Comparison of ENCODE assay signal across 8 cellular contexts in the genomic region with DNA sequence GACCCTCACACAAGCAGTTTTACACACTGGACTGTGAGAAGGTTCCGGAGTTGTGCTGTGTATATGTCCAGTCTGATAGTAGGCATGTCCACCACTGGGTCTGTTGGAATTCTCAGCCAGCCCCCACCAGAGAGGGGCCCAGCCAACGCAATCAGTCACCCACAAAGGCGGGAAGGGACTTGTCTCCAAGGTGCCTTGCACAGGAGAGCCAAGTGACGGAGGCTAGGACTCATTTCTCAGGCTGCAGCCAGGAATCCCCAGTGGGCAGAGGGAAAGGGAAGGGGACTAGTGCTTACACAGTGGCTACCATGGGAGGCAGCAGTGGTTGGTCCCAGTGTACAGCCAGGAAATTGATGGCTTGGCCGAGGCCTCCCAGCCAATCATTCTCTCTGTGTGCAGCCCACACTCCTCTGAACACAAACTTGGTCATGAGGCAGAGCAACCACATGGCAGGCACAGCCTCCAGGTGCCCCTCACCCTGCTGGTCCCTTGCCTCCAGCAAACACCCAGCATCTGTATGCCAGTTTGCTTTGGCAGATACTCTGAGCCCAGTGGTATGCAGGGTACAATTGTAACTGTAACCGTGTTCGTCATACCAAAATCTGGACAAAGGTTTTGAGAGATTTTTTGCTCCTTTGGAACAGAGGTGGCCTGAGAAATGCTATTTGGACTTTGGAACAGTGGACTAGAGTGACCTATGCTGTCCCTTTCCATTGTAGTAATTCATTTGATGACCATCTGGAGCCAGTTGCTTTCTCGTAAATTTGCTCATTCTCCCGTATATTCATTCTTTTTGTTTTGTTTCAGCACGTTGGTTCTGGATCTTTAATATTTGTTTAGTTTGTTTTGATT.
DNase-seq lines count a peak whose midpoint lies in the region; ATAC-seq and TF ChIP-seq lines count a peak whose summit lies in the region.

No MANE protein-coding gene starts in this region.

- CTCF ChIA-PET in OCI-LY7 (lab: Charles Lee; ENCODE audit: unreplicated experiment): no interaction called here

- H3K9me2 ChIP-seq in OCI-LY7 (ENCODE audit: insufficient read depth, low read length): no peaks in the 10 kb centered on the region

- peaks cover 65% of the 10 kb centered on the region for H3K79me2 ChIP-seq in OCI-LY7 (ENCODE audit: insufficient read depth, low read depth, low read length)

- WGBS in gastroesophageal sphincter (ENCODE audit: low coverage in 1 of 2), 2 donors: 22 to 40% methylated on average over 4 to 6 of the region's 10 CpGs

- TF ChIP-seq EP300 in gastroesophageal sphincter (IDR thresholded peaks at IDR 0.05): no peak

- no peak overlapping the region for H2AFZ ChIP-seq in OCI-LY7 (ENCODE audit: low read length)

- H3K9me3 ChIP-seq in OCI-LY7 (ENCODE audit: low read length): no peaks in the 10 kb centered on the region
- H3K9me3 ChIP-seq in gastroesophageal sphincter: no peaks in the 10 kb centered on the region
- no peaks in the 10 kb centered on the region for H3K9me3 ChIP-seq in gastrocnemius medialis

- in situ Hi-C loops in GM18951 (cut with MboI; ENCODE audit: low sequenced_read_pairs, unreplicated experiment): no loop called here
- in situ Hi-C loops in gastrocnemius medialis (cut with MboI; ENCODE audit: low sequenced_read_pairs in 4 of 4): loop anchor here in 1 of 4 donors (10.0 kb wide), 1 partner anchor 136 kb away; a partner anchor contains a TSS

- peak overlapping the region; percentile 69 for H3K4me2 ChIP-seq in OCI-LY7 (ENCODE audit: low read length)

- no peak for ATAC-seq in gastroesophageal sphincter
- no peak for ATAC-seq in gastrocnemius medialis
- no peak for ATAC-seq in HG02571 (IDR thresholded peaks at IDR 0.05; ENCODE audit: unreplicated experiment)

- no peaks in the 10 kb centered on the region for H4K20me1 ChIP-seq in OCI-LY7 (ENCODE audit: insufficient read depth, low read length)

- TF ChIP-seq POLR2A in GM18951 (IDR thresholded peaks at IDR 0.05; ENCODE audit: extremely low read depth, insufficient read depth, insufficient read length) (peak; percentile 22), gastroesophageal sphincter (IDR thresholded peaks at IDR 0.05) (no peak), gastrocnemius medialis (IDR thresholded peaks at IDR 0.05) (no peak)

- TF ChIP-seq CTCF in OCI-LY7 (conservative IDR thresholded peaks at IDR 0.05; ENCODE audit: low read length): no peak
- TF ChIP-seq CTCF in gastroesophageal sphincter (IDR thresholded peaks at IDR 0.05): peak in 1 of 4 experiments; percentile 9
- TF ChIP-seq CTCF in gastrocnemius medialis (IDR thresholded peaks at IDR 0.05 in 4 of 5, conservative IDR thresholded peaks at IDR 0.05 in 1 of 5): no peak

- H3K36me3 ChIP-seq in OCI-LY7 (ENCODE audit: insufficient read depth, low read length): no peaks in the 10 kb centered on the region
- no peaks in the 10 kb centered on the region for H3K36me3 ChIP-seq in gastroesophageal sphincter
- H3K36me3 ChIP-seq in gastrocnemius medialis: no peaks in the 10 kb centered on the region

- peak overlapping the region; percentile 35 for H3K4me3 ChIP-seq in OCI-LY7 (ENCODE audit: low read depth, low read length, poor library complexity, severe bottlenecking)
- H3K4me3 ChIP-seq in gastroesophageal sphincter: no peak overlapping the region
- H3K4me3 ChIP-seq in gastrocnemius medialis: no peak overlapping the region

- POLR2A ChIA-PET in OCI-LY7 (lab: Charles Lee): interaction anchor here (0.5 kb wide), 1 partner anchor 138 kb away, joined by 3 read pairs; no protein-coding TSS in a partner anchor

- H3K4me1 ChIP-seq in OCI-LY7 (ENCODE audit: insufficient read depth, low read length, poor library complexity, severe bottlenecking): peaks cover 100% of the 10 kb centered on the region
- peaks cover 20 to 100% (median 80%) of the 10 kb centered on the region in 3 donors for H3K4me1 ChIP-seq in gastroesophageal sphincter
- peaks cover 99 to 100% of the 10 kb centered on the region in 2 donors for H3K4me1 ChIP-seq in gastrocnemius medialis

- peak; percentile 55 for DNase-seq in OCI-LY7 (ENCODE audit: low spot score)
- peak in 1 of 2 donors; percentile 46 for DNase-seq in gastrocnemius medialis
- no peak for DNase-seq in activated gamma-delta T cell (lab: John Stamatoyannopoulos, UW)
- DNase-seq in stimulated activated CD4-positive, alpha-beta T cell treated with anti-CD3 and anti-CD28 coated beads, Interleukin-4, amount 100 ng/mL, for 24 hours: no peak
- DNase-seq in NCI-H128 (lab: John Stamatoyannopoulos, UW; ENCODE audit: unreplicated experiment): no peak

- BruUV-seq in OCI-LY7 (replicated peaks; lab: Mats Ljungman, UMichigan): no TSS peak

- no peaks in the 10 kb centered on the region for H3K27me3 ChIP-seq in gastroesophageal sphincter
- no peaks in the 10 kb centered on the region for H3K27me3 ChIP-seq in gastrocnemius medialis

- H3K27ac ChIP-seq in OCI-LY7 (ENCODE audit: low read depth, low read length, poor library complexity, severe bottlenecking) (peak overlapping the region; percentile 62), gastroesophageal sphincter (peak overlapping the region; percentile 0 to 100 (median 96)), gastrocnemius medialis (peak overlapping the region; percentile 99 to 100 (median 100))

- intact Hi-C loops in OCI-LY7 (cut with micrococcal nuclease; ENCODE audit: unreplicated experiment) (no loop called here), gastrocnemius medialis (cut with DNase I; ENCODE audit: low total_unique reads) (loop anchor here (10.0 kb wide), 2 partner anchors 276 to 1056 kb away; a partner anchor contains a TSS)
